ENCODE assay signal across 20 cellular contexts in genomic region chr3:119195911-119196310, GRCh38. TPM values are rescaled to one million over a fixed set of nuclear protein-coding genes. Genes with fewer than 3 reads are reported as not detected.
"Had no signal": no experiment of that assay in that cellular context is flagged by ENCODE, and none has a peak within 500 bp of the region (broad histone marks: within the 10 kb centered on the region; RNA-seq: fewer than 3 reads in every experiment).

No MANE protein-coding gene starts in this region.

- H3K9me3 Mint-ChIP-seq: activated naive CD4-positive, alpha-beta T cell treated with anti-CD3 and anti-CD28 coated beads, Interleukin-2, amount 50 U/mL, for 24 hours; activated T-cell treated with anti-CD3 and anti-CD28 coated beads, Interleukin-2, amount 50 U/mL, for 24 hours; neural progenitor cell; stimulated activated naive CD8-positive, alpha-beta T cell treated with anti-CD3 and anti-CD28 coated beads, Interleukin-15, amount 100 ng/mL, for 72 hours had no signal

- H3K27ac Mint-ChIP-seq: activated naive CD4-positive, alpha-beta T cell treated with anti-CD3 and anti-CD28 coated beads, Interleukin-2, amount 50 U/mL, for 24 hours; activated T-cell treated with anti-CD3 and anti-CD28 coated beads, Interleukin-2, amount 50 U/mL, for 24 hours; neural progenitor cell; stimulated activated naive CD8-positive, alpha-beta T cell treated with anti-CD3 and anti-CD28 coated beads, Interleukin-15, amount 100 ng/mL, for 72 hours had no signal

- H3K36me3 Mint-ChIP-seq: neural progenitor cell had no signal

- ATAC-seq: esophagus mucosa; heart right ventricle; pancreas; stimulated activated naive CD8-positive, alpha-beta T cell treated with anti-CD3 and anti-CD28 coated beads, Interleukin-15, amount 100 ng/mL, for 72 hours had no signal

- DNase-seq: activated CD4-positive, alpha-beta T cell treated with anti-CD3 and anti-CD28 coated beads, Interleukin-2, amount 50 U/mL, for 1 hour; activated CD4-positive, CD25-positive, alpha-beta regulatory T cell; activated effector memory CD4-positive, alpha-beta T cell treated with Interleukin-2 at 50 U/mL for 16 hours; activated T-cell treated with anti-CD3 and anti-CD28 coated beads, Interleukin-2, amount 50 U/mL, for 24 hours; foreskin melanocyte; heart right ventricle; kidney; midbrain; pancreas; retina; stimulated activated CD4-positive, alpha-beta T cell treated with anti-CD3 and anti-CD28 coated beads, Interleukin-4, amount 100 ng/mL, for 1 hour; stimulated activated naive CD8-positive, alpha-beta T cell treated with anti-CD3 and anti-CD28 coated beads, Interleukin-15, amount 100 ng/mL, for 72 hours; T-helper 2 cell; testis had no signal

- H3K27me3 Mint-ChIP-seq: activated naive CD4-positive, alpha-beta T cell treated with anti-CD3 and anti-CD28 coated beads, Interleukin-2, amount 50 U/mL, for 24 hours; stimulated activated naive CD8-positive, alpha-beta T cell treated with anti-CD3 and anti-CD28 coated beads, Interleukin-15, amount 100 ng/mL, for 72 hours had no signal

- H3K4me3 Mint-ChIP-seq: activated naive CD4-positive, alpha-beta T cell treated with anti-CD3 and anti-CD28 coated beads, Interleukin-2, amount 50 U/mL, for 24 hours; activated T-cell treated with anti-CD3 and anti-CD28 coated beads, Interleukin-2, amount 50 U/mL, for 24 hours; neural progenitor cell; stimulated activated naive CD8-positive, alpha-beta T cell treated with anti-CD3 and anti-CD28 coated beads, Interleukin-15, amount 100 ng/mL, for 72 hours had no signal

- H3K4me1 Mint-ChIP-seq: activated naive CD4-positive, alpha-beta T cell treated with anti-CD3 and anti-CD28 coated beads, Interleukin-2, amount 50 U/mL, for 24 hours; neural progenitor cell; stimulated activated naive CD8-positive, alpha-beta T cell treated with anti-CD3 and anti-CD28 coated beads, Interleukin-15, amount 100 ng/mL, for 72 hours had no signal

RNA-seq across cellular contexts. Expression of gene UPK1B, which starts 22.5 kb away (rescaled TPM):
- total RNA-seq: chondrocyte, dermis microvascular lymphatic vessel endothelial cell had no signal
- polyA plus RNA-seq: heart right ventricle had no signal

RNA-seq across cellular contexts. Expression of gene TEX55, which starts 49.9 kb away (rescaled TPM):
- total RNA-seq: chondrocyte, dermis microvascular lymphatic vessel endothelial cell, esophagus mucosa, heart right ventricle, kidney, liver, pancreas had no signal
- polyA plus RNA-seq: heart right ventricle, liver, pancreas had no signal
